13 cellular contexts compared by ENCODE assay signal in genomic region chr1:15343729-15344128, GRCh38.
DNase-seq lines count a peak whose midpoint lies in the region; ATAC-seq lines count a peak whose summit lies in the region.
"Had no signal": no experiment of that assay in that cellular context is flagged by ENCODE, and none has a peak within 500 bp of the region (broad histone marks: within the 10 kb centered on the region; RNA-seq: fewer than 3 reads in every experiment).

No MANE protein-coding gene starts in this region.

- H3K27ac Mint-ChIP-seq in dendritic cell treated with granulocyte-macrophage colony-stimulating factor and Interleukin-4, amounts not matched to agents 40 ng/mL and 50 ng/mL, for 4 days, result peak overlapping the region; percentile 93
- no peak overlapping the region for H3K27ac Mint-ChIP-seq in stimulated activated naive CD8-positive, alpha-beta T cell treated with anti-CD3 and anti-CD28 coated beads, Interleukin-15, amount 100 ng/mL, for 72 hours
- H3K27ac Mint-ChIP-seq: B cell, memory B cell had no signal

- peaks cover 3% of the 10 kb centered on the region for H3K27me3 Mint-ChIP-seq in dendritic cell treated with granulocyte-macrophage colony-stimulating factor and Interleukin-4, amounts not matched to agents 40 ng/mL and 50 ng/mL, for 4 days
- peaks cover 50% of the 10 kb centered on the region for H3K27me3 Mint-ChIP-seq in stimulated activated naive CD8-positive, alpha-beta T cell treated with anti-CD3 and anti-CD28 coated beads, Interleukin-15, amount 100 ng/mL, for 72 hours

- peaks cover 81% of the 10 kb centered on the region for H3K4me1 Mint-ChIP-seq in dendritic cell treated with granulocyte-macrophage colony-stimulating factor and Interleukin-4, amounts not matched to agents 40 ng/mL and 50 ng/mL, for 4 days (ENCODE audit: low read depth)
- peaks cover 45% of the 10 kb centered on the region for H3K4me1 Mint-ChIP-seq in stimulated activated naive CD8-positive, alpha-beta T cell treated with anti-CD3 and anti-CD28 coated beads, Interleukin-15, amount 100 ng/mL, for 72 hours

- ATAC-seq in stimulated activated naive CD8-positive, alpha-beta T cell treated with anti-CD3 and anti-CD28 coated beads, Interleukin-15, amount 100 ng/mL, for 72 hours, result no peak
- ATAC-seq in HG03565 (IDR thresholded peaks at IDR 0.05; ENCODE audit: unreplicated experiment), result no peak
- ATAC-seq: activated CD8-positive, alpha-beta memory T cell treated with anti-CD3 and anti-CD28 coated beads, Interleukin-2, amount 10 ng/mL, durations not matched to agents 7 days and 5 days had no signal

- peak overlapping the region; percentile 56 for H3K4me3 Mint-ChIP-seq in dendritic cell treated with granulocyte-macrophage colony-stimulating factor and Interleukin-4, amounts not matched to agents 40 ng/mL and 50 ng/mL, for 4 days
- H3K4me3 Mint-ChIP-seq in stimulated activated naive CD8-positive, alpha-beta T cell treated with anti-CD3 and anti-CD28 coated beads, Interleukin-15, amount 100 ng/mL, for 72 hours, result no peak overlapping the region
- H3K4me3 Mint-ChIP-seq: activated CD8-positive, alpha-beta memory T cell treated with anti-CD3 and anti-CD28 coated beads, Interleukin-2, amount 10 ng/mL, durations not matched to agents 7 days and 5 days; B cell; memory B cell had no signal

- DNase-seq in AG08395 (ENCODE audit: low spot score), result peak; percentile 26
- DNase-seq in M059J (ENCODE audit: low read depth), result peak; percentile 75
- DNase-seq in myocyte (ENCODE audit: low read depth), result peak; percentile 49
- DNase-seq in NCI-H1930 (lab: John Stamatoyannopoulos, UW), result no peak
- DNase-seq in stimulated activated naive CD8-positive, alpha-beta T cell treated with anti-CD3 and anti-CD28 coated beads, Interleukin-15, amount 100 ng/mL, for 72 hours, result no peak
- DNase-seq in effector CD8-positive, alpha-beta T cell (lab: John Stamatoyannopoulos, UW), result no peak
- DNase-seq: activated CD8-positive, alpha-beta memory T cell treated with anti-CD3 and anti-CD28 coated beads, Interleukin-2, amount 10 ng/mL, durations not matched to agents 7 days and 5 days; NCI-H2029; small intestine had no signal

- intact Hi-C loops in dendritic cell treated with granulocyte-macrophage colony-stimulating factor and Interleukin-4, amounts not matched to agents 40 ng/mL and 50 ng/mL, for 4 days (cut with micrococcal nuclease), result loop anchor here (5.0 kb wide), 1 partner anchor 74 kb away; no protein-coding TSS in a partner anchor

- H3K36me3 Mint-ChIP-seq in dendritic cell treated with granulocyte-macrophage colony-stimulating factor and Interleukin-4, amounts not matched to agents 40 ng/mL and 50 ng/mL, for 4 days (ENCODE audit: low read depth), result no peaks in the 10 kb centered on the region
- H3K36me3 Mint-ChIP-seq: memory B cell had no signal

- H3K9me3 Mint-ChIP-seq in dendritic cell treated with granulocyte-macrophage colony-stimulating factor and Interleukin-4, amounts not matched to agents 40 ng/mL and 50 ng/mL, for 4 days, result no peaks in the 10 kb centered on the region
- H3K9me3 Mint-ChIP-seq in stimulated activated naive CD8-positive, alpha-beta T cell treated with anti-CD3 and anti-CD28 coated beads, Interleukin-15, amount 100 ng/mL, for 72 hours, result no peaks in the 10 kb centered on the region
- H3K9me3 Mint-ChIP-seq: memory B cell had no signal

Comparison
In these comparisons a context has a peak if more than half of its experiments do, and no peak if none do; other contexts are left out.
1. DNase-seq: peak in AG08395 (single experiment), M059J (single experiment) and myocyte (single experiment); none in NCI-H1930 (0 of 2), stimulated activated naive CD8-positive, alpha-beta T cell treated with anti-CD3 and anti-CD28 coated beads, Interleukin-15, amount 100 ng/mL, for 72 hours (0 of 2) and effector CD8-positive, alpha-beta T cell (single experiment).